8 cellular contexts compared by ENCODE assay signal in the genomic region with DNA sequence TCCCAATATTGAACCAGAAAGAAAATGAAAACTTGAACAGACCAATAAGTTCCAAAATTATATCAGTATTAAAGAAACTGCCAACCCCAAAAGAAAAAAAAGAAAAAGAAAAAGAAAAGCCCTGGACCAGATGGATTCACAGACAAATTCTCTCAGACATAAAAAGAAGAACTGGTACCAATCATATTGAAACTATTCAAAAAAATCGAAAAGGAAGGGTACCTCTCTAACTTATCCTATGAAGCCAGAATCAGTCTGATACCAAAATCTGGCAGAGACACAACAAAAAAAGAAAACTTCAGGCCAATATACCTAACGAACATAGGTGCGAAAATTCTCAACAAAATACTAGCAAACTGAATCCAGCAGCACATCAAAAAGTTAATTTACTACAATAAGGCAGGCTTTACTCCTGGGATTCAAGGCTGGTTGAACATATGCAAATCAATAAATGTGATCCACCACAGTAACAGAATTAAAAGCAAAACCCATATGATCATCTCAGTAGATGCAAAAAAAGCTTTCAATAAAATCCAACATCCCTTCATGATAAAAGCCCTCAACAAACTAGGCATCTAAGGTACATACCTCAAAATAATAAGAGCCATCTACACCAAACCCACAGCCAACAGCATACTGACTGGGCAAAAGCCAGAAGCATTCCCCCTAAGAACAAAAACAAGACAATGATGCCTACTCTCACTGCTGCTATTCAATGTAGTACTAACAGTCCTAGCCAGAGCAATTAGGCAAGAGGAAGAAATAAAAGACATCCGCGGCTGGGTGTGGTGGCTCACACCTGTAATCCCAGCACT.
A peak's percentile ranks its signal among the peaks of the same experiment; 100 is the strongest.
ATAC-seq lines count a peak whose summit lies in the region.

No MANE protein-coding gene starts in this region.

- ATAC-seq in GM18498 (IDR thresholded peaks at IDR 0.05; ENCODE audit: unreplicated experiment) (peak; percentile 77), GM18868 (IDR thresholded peaks at IDR 0.05; ENCODE audit: unreplicated experiment) (peak; percentile 84), GM19395 (IDR thresholded peaks at IDR 0.05; ENCODE audit: unreplicated experiment) (peak; percentile 88), GM21423 (IDR thresholded peaks at IDR 0.05; ENCODE audit: unreplicated experiment) (peak; percentile 82), GM21825 (IDR thresholded peaks at IDR 0.05; ENCODE audit: unreplicated experiment) (peak; percentile 72), HG02884 (IDR thresholded peaks at IDR 0.05; ENCODE audit: unreplicated experiment) (peak; percentile 88), HG03159 (IDR thresholded peaks at IDR 0.05; ENCODE audit: unreplicated experiment) (peak; percentile 89), HG03520 (IDR thresholded peaks at IDR 0.05; ENCODE audit: unreplicated experiment) (peak; percentile 82)

Comparison
In these comparisons a context has a peak if more than half of its experiments do, and no peak if none do; other contexts are left out.
1. Peak in every context shown above with its lines: ATAC-seq.